In the genomic region with DNA sequence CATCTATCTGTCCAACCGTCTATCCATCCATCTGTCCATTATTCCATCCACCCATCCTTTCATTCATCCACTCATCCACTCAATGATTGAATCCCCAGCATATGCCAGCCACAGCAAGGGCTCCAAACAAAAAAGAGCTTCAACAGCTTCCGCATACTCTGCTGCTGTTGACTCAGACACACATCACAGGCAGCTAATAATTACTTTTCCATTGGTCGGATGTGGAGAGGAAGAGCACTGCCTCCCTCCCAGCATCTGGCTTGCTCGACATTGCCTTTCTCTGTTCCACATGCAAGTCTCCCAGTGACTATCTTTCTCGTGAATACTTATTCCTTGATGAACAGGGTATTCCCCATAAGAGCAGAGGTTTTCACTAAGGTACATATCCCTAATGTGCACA, we compare ENCODE assay signal across 10 cellular contexts.
A peak's percentile ranks its signal among the peaks of the same experiment; 100 is the strongest.
DNase-seq lines count a peak whose midpoint lies in the region; ATAC-seq and TF ChIP-seq lines count a peak whose summit lies in the region.
"Had no signal": no experiment of that assay in that cellular context is flagged by ENCODE, and none has a peak within 500 bp of the region (broad histone marks: within the 10 kb centered on the region; RNA-seq: fewer than 3 reads in every experiment).

No MANE protein-coding gene starts in this region.

- ATAC-seq in HG02981 (IDR thresholded peaks at IDR 0.05; ENCODE audit: unreplicated experiment), result no peak
- ATAC-seq in right cardiac atrium, result no peak

- H3K27me3 ChIP-seq in right cardiac atrium (ENCODE audit: control insufficient read depth, insufficient read depth), result no peaks in the 10 kb centered on the region

- H3K4me1 ChIP-seq in right cardiac atrium (ENCODE audit: control insufficient read depth, insufficient read depth, low read length), result peaks cover 6% of the 10 kb centered on the region

- no peak overlapping the region for H3K27ac ChIP-seq in right cardiac atrium (ENCODE audit: low read length)

- intact Hi-C loops in right cardiac atrium (cut with DNase I), result no loop called here

- no peak for TF ChIP-seq CTCF in cardiac fibroblast (IDR thresholded peaks at IDR 0.05; ENCODE audit: low read depth, low read length)

- no peaks in the 10 kb centered on the region for H3K9me3 ChIP-seq in right cardiac atrium (ENCODE audit: control insufficient read depth, low read length)

- H3K4me3 ChIP-seq in cardiac fibroblast (replicated peaks in 1 of 2; ENCODE audit: low read depth in 2 of 2, low read length in 2 of 2) (no peak overlapping the region), skeletal muscle cell (ENCODE audit: low read depth, low read length) (no peak overlapping the region), right cardiac atrium (ENCODE audit: low read length) (no peak overlapping the region)

- peak; percentile 16 for DNase-seq in activated CD4-positive, alpha-beta T cell treated with anti-CD3 and anti-CD28 coated beads for 48 hours
- no peak for DNase-seq in activated CD4-positive, alpha-beta T cell treated with anti-CD3 and anti-CD28 coated beads for 4 hours
- peak; percentile 68 for DNase-seq in NCI-H524 treated with DMSO at 0.1 percent for 48 hours (lab: John Stamatoyannopoulos, UW)
- peak; percentile 58 to 80 for DNase-seq in cardiac fibroblast (ENCODE audit: low read depth in 2 of 2)
- peak; percentile 70 for DNase-seq in skeletal muscle cell (ENCODE audit: low read depth)
- DNase-seq in effector CD8-positive, alpha-beta T cell (lab: John Stamatoyannopoulos, UW), result no peak
- no peak for DNase-seq in right cardiac atrium
- DNase-seq: CD4-positive, alpha-beta memory T cell; NCI-H2171 treated with DMSO at 0.1 percent for 48 hours had no signal

- WGBS in right cardiac atrium, result 58% methylated on average over 5 of the region's 5 CpGs

Comparison
In these comparisons a context has a peak if more than half of its experiments do, and no peak if none do; other contexts are left out.
1. DNase-seq: peak in activated CD4-positive, alpha-beta T cell treated with anti-CD3 and anti-CD28 coated beads for 48 hours (single experiment), NCI-H524 treated with DMSO at 0.1 percent for 48 hours (single experiment), cardiac fibroblast (2 of 2) and skeletal muscle cell (single experiment); none in activated CD4-positive, alpha-beta T cell treated with anti-CD3 and anti-CD28 coated beads for 4 hours (0 of 2), effector CD8-positive, alpha-beta T cell (single experiment) and right cardiac atrium (0 of 3).